ENCODE assay signal across 20 cellular contexts in genomic region chr2:225756198-225756597, GRCh38.
A peak's percentile ranks its signal among the peaks of the same experiment; 100 is the strongest.
DNase-seq lines count a peak whose midpoint lies in the region; ATAC-seq and TF ChIP-seq lines count a peak whose summit lies in the region.
"Had no signal": no experiment of that assay in that cellular context is flagged by ENCODE, and none has a peak within 500 bp of the region (broad histone marks: within the 10 kb centered on the region; RNA-seq: fewer than 3 reads in every experiment).

No MANE protein-coding gene starts in this region.

- H3K4me3 ChIP-seq in thyroid gland (replicated peaks in 1 of 3) (no peak overlapping the region), tibial nerve (no peak overlapping the region)
- H3K4me3 ChIP-seq: GM12878 had no signal

- H3K9me3 ChIP-seq in thyroid gland (no peaks in the 10 kb centered on the region), tibial nerve (no peaks in the 10 kb centered on the region)

- intact Hi-C loops in thyroid gland (cut with DNase I): no loop called here

- no peaks in the 10 kb centered on the region for H3K27me3 ChIP-seq in thyroid gland
- H3K27me3 ChIP-seq in tibial nerve: no peaks in the 10 kb centered on the region

- TF ChIP-seq EP300 in tibial nerve (IDR thresholded peaks at IDR 0.05): no peak

- TF ChIP-seq CTCF in thyroid gland (IDR thresholded peaks at IDR 0.05): no peak
- TF ChIP-seq CTCF in tibial nerve (IDR thresholded peaks at IDR 0.05): no peak

- DNase-seq in ELR (ENCODE audit: low read depth) (peak; percentile 24), RPMI7951 (ENCODE audit: low read depth) (peak; percentile 59), fibroblast of peridontal ligament (ENCODE audit: extremely low read depth) (peak; percentile 36), thyroid gland (peak; percentile 23 to 47), H4 (ENCODE audit: low spot score) (no peak), tibial nerve (ENCODE audit: low spot score in 2 of 2) (no peak)
- DNase-seq: DMS79 treated with DMSO at 0.1 percent for 48 hours, GF-D8, H7, HFFc6, NCI-H187, NCI-H2107, NCI-H510A treated with DMSO at 0.1 percent for 48 hours, NCI-H82, RPMI8226, SHP77 treated with DMSO at 0.1 percent for 48 hours, T-cell had no signal

- H3K36me3 ChIP-seq in thyroid gland (no peaks in the 10 kb centered on the region), tibial nerve (no peaks in the 10 kb centered on the region)

- H3K27ac ChIP-seq in thyroid gland (peak overlapping the region in 1 of 3 donors; percentile 31), tibial nerve (no peak overlapping the region)

- 40 to 51% methylated on average over 4 of the region's 4 CpGs for WGBS in thyroid gland, 2 donors
- 37 to 47% methylated on average over 4 of the region's 4 CpGs for WGBS in tibial nerve, 2 donors

- H3K4me1 ChIP-seq in thyroid gland (no peaks in the 10 kb centered on the region), tibial nerve (no peaks in the 10 kb centered on the region)

- ATAC-seq in HG03342 (IDR thresholded peaks at IDR 0.05; ENCODE audit: unreplicated experiment): no peak
- ATAC-seq: GM12878, SK-N-SH treated with all-trans-retinoic acid at 6 μM for 48 hours, T-cell had no signal

- TF ChIP-seq POLR2A in thyroid gland (IDR thresholded peaks at IDR 0.05) (no peak), tibial nerve (IDR thresholded peaks at IDR 0.05) (no peak)

Comparison
In these comparisons a context has a peak if more than half of its experiments do, and no peak if none do; other contexts are left out.
1. DNase-seq: peak in ELR (single experiment), RPMI7951 (single experiment), fibroblast of peridontal ligament (single experiment) and thyroid gland (2 of 2); none in H4 (single experiment) and tibial nerve (0 of 2).